Comparison of ENCODE assay signal across 28 cellular contexts in genomic region chr11:69091638-69092165, GRCh38.
"Had no signal": no experiment of that assay in that cellular context is flagged by ENCODE, and none has a peak within 500 bp of the region (broad histone marks: within the 10 kb centered on the region; RNA-seq: fewer than 3 reads in every experiment).

No MANE protein-coding gene starts in this region.

- H3K27ac Mint-ChIP-seq: stimulated activated effector memory CD8-positive, alpha-beta T cell treated with anti-CD3 and anti-CD28 coated beads, Interleukin-12 subunit alpha, Interleukin-12 subunit beta, amount 100 ng/mL, for 72 hours; stimulated activated memory B cell treated with anti-CD40 and anti-IgM and Interleukin-4, amounts not matched to agents 10 μg/mL and 1 μg/mL and 100 μg/mL, for 72 hours; stimulated activated naive B cell treated with anti-CD40 and anti-IgM and Interleukin-4, amounts not matched to agents 10 μg/mL and 1 μg/mL and 100 μg/mL, for 72 hours; stimulated activated naive CD8-positive, alpha-beta T cell treated with anti-CD3 and anti-CD28 coated beads, Interleukin-15, amount 100 ng/mL, for 72 hours; stimulated activated naive CD8-positive, alpha-beta T cell treated with anti-CD3 and anti-CD28 coated beads, Interleukin-15, Interleukin-2, amounts not matched to agents 100 ng/mL and 50 ng/mL, for 24 hours; type B pancreatic cell had no signal

- H3K9me3 Mint-ChIP-seq: stimulated activated effector memory CD8-positive, alpha-beta T cell treated with anti-CD3 and anti-CD28 coated beads, Interleukin-12 subunit alpha, Interleukin-12 subunit beta, amount 100 ng/mL, for 72 hours; stimulated activated memory B cell treated with anti-CD40 and anti-IgM and Interleukin-4, amounts not matched to agents 10 μg/mL and 1 μg/mL and 100 μg/mL, for 72 hours; stimulated activated naive B cell treated with anti-CD40 and anti-IgM and Interleukin-4, amounts not matched to agents 10 μg/mL and 1 μg/mL and 100 μg/mL, for 72 hours; stimulated activated naive CD8-positive, alpha-beta T cell treated with anti-CD3 and anti-CD28 coated beads, Interleukin-15, amount 100 ng/mL, for 72 hours; stimulated activated naive CD8-positive, alpha-beta T cell treated with anti-CD3 and anti-CD28 coated beads, Interleukin-15, Interleukin-2, amounts not matched to agents 100 ng/mL and 50 ng/mL, for 24 hours; type B pancreatic cell had no signal

- H3K27me3 ChIP-seq: stomach, suprapubic skin, testis, thyroid gland, tibial artery, tibial nerve, transverse colon, upper lobe of left lung, upper lobe of right lung, uterus, vagina had no signal

- H3K4me3 Mint-ChIP-seq: stimulated activated effector memory CD8-positive, alpha-beta T cell treated with anti-CD3 and anti-CD28 coated beads, Interleukin-12 subunit alpha, Interleukin-12 subunit beta, amount 100 ng/mL, for 72 hours; stimulated activated memory B cell treated with anti-CD40 and anti-IgM and Interleukin-4, amounts not matched to agents 10 μg/mL and 1 μg/mL and 100 μg/mL, for 72 hours; stimulated activated naive B cell treated with anti-CD40 and anti-IgM and Interleukin-4, amounts not matched to agents 10 μg/mL and 1 μg/mL and 100 μg/mL, for 72 hours; stimulated activated naive CD8-positive, alpha-beta T cell treated with anti-CD3 and anti-CD28 coated beads, Interleukin-15, amount 100 ng/mL, for 72 hours; stimulated activated naive CD8-positive, alpha-beta T cell treated with anti-CD3 and anti-CD28 coated beads, Interleukin-15, Interleukin-2, amounts not matched to agents 100 ng/mL and 50 ng/mL, for 24 hours; type B pancreatic cell had no signal

- H3K4me1 ChIP-seq: suprapubic skin, testis, thyroid gland, upper lobe of right lung, uterus had no signal

- FAIRE-seq: urothelium cell line had no signal

- H3K36me3 ChIP-seq: thyroid gland, transverse colon, uterus had no signal

- DNase-seq: stimulated activated CD4-positive, alpha-beta T cell treated with anti-CD3 and anti-CD28 coated beads, Interleukin-2, amount 100 ng/mL, for 48 hours; stimulated activated CD4-positive, alpha-beta T cell treated with anti-CD3 and anti-CD28 coated beads, Interleukin-4, amount 100 ng/mL, for 1 hour; stimulated activated CD4-positive, alpha-beta T cell treated with anti-CD3 and anti-CD28 coated beads, Interleukin-4, amount 100 ng/mL, for 24 hours; stimulated activated CD4-positive, alpha-beta T cell treated with anti-CD3 and anti-CD28 coated beads, Interleukin-4, amount 100 ng/mL, for 4 hours; stimulated activated CD8-positive, alpha-beta memory T cell treated with anti-CD3 and anti-CD28 coated beads, Interleukin-4, amount 100 ng/mL, for 48 hours; stimulated activated naive B cell treated with anti-CD40 and anti-IgM and Interleukin-4, amounts not matched to agents 10 μg/mL and 1 μg/mL and 100 μg/mL, for 72 hours; stimulated activated naive CD4-positive, alpha-beta T cell; stimulated activated naive CD4-positive, alpha-beta T cell treated with Interleukin-2 at 50 U/mL for 16 hours; stimulated activated naive CD8-positive, alpha-beta T cell treated with anti-CD3 and anti-CD28 coated beads, Interleukin-15, amount 100 ng/mL, for 72 hours; stimulated activated naive CD8-positive, alpha-beta T cell treated with anti-CD3 and anti-CD28 coated beads, Interleukin-15, Interleukin-2, amounts not matched to agents 100 U/mL and 50 U/mL, for 24 hours; stomach; testis; thyroid gland; tibial artery; transverse colon; trophoblast cell; upper lobe of right lung; uterus had no signal

- H3K27me3 Mint-ChIP-seq: stimulated activated memory B cell treated with anti-CD40 and anti-IgM and Interleukin-4, amounts not matched to agents 10 μg/mL and 1 μg/mL and 100 μg/mL, for 72 hours; stimulated activated naive B cell treated with anti-CD40 and anti-IgM and Interleukin-4, amounts not matched to agents 10 μg/mL and 1 μg/mL and 100 μg/mL, for 72 hours; stimulated activated naive CD8-positive, alpha-beta T cell treated with anti-CD3 and anti-CD28 coated beads, Interleukin-15, amount 100 ng/mL, for 72 hours; stimulated activated naive CD8-positive, alpha-beta T cell treated with anti-CD3 and anti-CD28 coated beads, Interleukin-15, Interleukin-2, amounts not matched to agents 100 ng/mL and 50 ng/mL, for 24 hours; type B pancreatic cell had no signal

- H3K27ac ChIP-seq: stomach, suprapubic skin, testis, thoracic aorta, thyroid gland, tibial artery, tibial nerve, transverse colon, upper lobe of left lung, upper lobe of right lung, uterus, vagina had no signal

- H3K4me3 ChIP-seq: stomach, suprapubic skin, testis, thoracic aorta, thyroid gland, tibial artery, tibial nerve, transverse colon, upper lobe of left lung, upper lobe of right lung, uterus, vagina had no signal

- H3K9me3 ChIP-seq: stomach, suprapubic skin, testis, thoracic aorta, thyroid gland, tibial artery, tibial nerve, transverse colon, upper lobe of left lung, upper lobe of right lung, uterus, vagina had no signal

- ATAC-seq: stimulated activated effector memory CD8-positive, alpha-beta T cell treated with anti-CD3 and anti-CD28 coated beads, Interleukin-12 subunit alpha, Interleukin-12 subunit beta, amount 100 ng/mL, for 72 hours; stimulated activated memory B cell treated with anti-CD40 and anti-IgM and Interleukin-4, amounts not matched to agents 10 μg/mL and 1 μg/mL and 100 μg/mL, for 72 hours; stimulated activated naive B cell treated with anti-CD40 and anti-IgM and Interleukin-4, amounts not matched to agents 10 μg/mL and 1 μg/mL and 100 μg/mL, for 72 hours; stimulated activated naive CD8-positive, alpha-beta T cell treated with anti-CD3 and anti-CD28 coated beads, Interleukin-15, amount 100 ng/mL, for 72 hours; stimulated activated naive CD8-positive, alpha-beta T cell treated with anti-CD3 and anti-CD28 coated beads, Interleukin-15, Interleukin-2, amounts not matched to agents 100 U/mL and 50 U/mL, for 24 hours; upper lobe of right lung had no signal
